Comparison of ENCODE assay signal across 11 cellular contexts in genomic region chr14:87581298-87581697, GRCh38.
"Had no signal": no experiment of that assay in that cellular context is flagged by ENCODE, and none has a peak within 500 bp of the region (broad histone marks: within the 10 kb centered on the region; RNA-seq: fewer than 3 reads in every experiment).

No MANE protein-coding gene starts in this region.

- H3K36me3 ChIP-seq: HAP-1 had no signal

- DNase-seq: GM23248, GOT3, H7, H9, HCEC 1CT, HFFc6 had no signal

- H2AFZ ChIP-seq: GM23248, GM23338 had no signal

- H3K4me2 ChIP-seq: GM23338 had no signal

- H3K9ac ChIP-seq: GM23248 had no signal

- H3K4me1 ChIP-seq: HAP-1 had no signal

- FAIRE-seq: H1, H54 had no signal

- H3K4me3 ChIP-seq: GM23248, GM23338, HAP-1 had no signal

- ATAC-seq: GM23338, HCT116 had no signal

- H3K9me3 ChIP-seq: HAP-1 had no signal

- H3K27ac ChIP-seq: GM23248 had no signal
